In the genomic region with DNA sequence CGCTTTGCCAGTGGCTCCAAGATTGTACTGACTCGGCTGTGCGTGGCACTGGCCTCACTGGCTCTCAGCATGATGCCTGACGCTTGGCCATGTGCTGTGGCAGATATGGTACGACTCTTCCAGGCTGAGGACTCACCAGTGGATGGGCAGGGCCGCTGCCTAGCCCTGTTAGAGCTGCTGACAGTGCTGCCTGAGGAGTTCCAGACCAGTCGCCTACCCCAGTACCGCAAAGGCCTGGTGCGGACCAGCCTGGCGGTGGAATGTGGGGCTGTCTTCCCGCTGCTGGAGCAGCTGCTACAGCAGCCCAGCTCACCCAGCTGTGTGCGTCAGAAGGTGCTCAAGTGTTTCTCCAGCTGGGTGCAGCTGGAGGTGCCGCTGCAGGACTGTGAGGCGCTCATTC, we compare ENCODE assay signal across 27 cellular contexts. TPM values are rescaled to one million over a fixed set of nuclear protein-coding genes. Genes with fewer than 3 reads are reported as not detected.
A peak's percentile ranks its signal among the peaks of the same experiment; 100 is the strongest.
DNase-seq lines count a peak whose midpoint lies in the region; ATAC-seq, FAIRE-seq and TF ChIP-seq lines count a peak whose summit lies in the region.
"Had no signal": no experiment of that assay in that cellular context is flagged by ENCODE, and none has a peak within 500 bp of the region (broad histone marks: within the 10 kb centered on the region; RNA-seq: fewer than 3 reads in every experiment).

No MANE protein-coding gene starts in this region.

- H3K27ac ChIP-seq in heart left ventricle = peak overlapping the region in 6 of 12 donors; percentile 0 to 97 (median 68)
- peak overlapping the region; percentile 99 for H3K27ac ChIP-seq in angular gyrus (ENCODE audit: low read depth, low read length)
- H3K27ac ChIP-seq: A549, epithelial cell of prostate, left lung, parathyroid adenoma, sigmoid colon had no signal

- H3K36me3 Mint-ChIP-seq in activated naive CD8-positive, alpha-beta T cell treated with anti-CD3 and anti-CD28 coated beads, Interleukin-2, amount 50 U/mL, for 24 hours (ENCODE audit: low read depth) = peaks cover 13% of the 10 kb centered on the region

- no peak overlapping the region for H3K4me3 ChIP-seq in heart left ventricle
- H3K4me3 ChIP-seq in foreskin fibroblast (ENCODE audit: low read depth in 1 of 2, low read length in 2 of 2) = no peak overlapping the region
- H3K4me3 ChIP-seq: A549, left lung, sigmoid colon had no signal

- intact Hi-C loops in heart left ventricle (cut with DNase I) = loop anchor here in 2 of 10 donors (2.0 to 5.0 kb wide), 2 partner anchors 19 to 242 kb away; partner anchors contain the start of gene ST3GAL3 (in 1 of the 2)
- intact Hi-C loops in cardiac septum (cut with DNase I) = loop anchor here (5.0 kb wide), 2 partner anchors 83 to 242 kb away; partner anchors contain the start of genes SLC6A9 and ST3GAL3

- no peaks in the 10 kb centered on the region for H3K9me3 Mint-ChIP-seq in activated naive CD8-positive, alpha-beta T cell treated with anti-CD3 and anti-CD28 coated beads, Interleukin-2, amount 50 U/mL, for 24 hours
- H3K9me3 Mint-ChIP-seq: activated naive CD4-positive, alpha-beta T cell treated with anti-CD3 and anti-CD28 coated beads, Interleukin-2, amount 50 U/mL, for 72 hours; activated T-helper 17 cell treated with anti-CD3 and anti-CD28 coated beads, Interleukin-2, amount 50 U/mL, for 72 hours; CD8-positive, alpha-beta memory T cell; naive thymus-derived CD8-positive, alpha-beta T cell; WTC11 had no signal

- H3K27ac Mint-ChIP-seq in activated naive CD8-positive, alpha-beta T cell treated with anti-CD3 and anti-CD28 coated beads, Interleukin-2, amount 50 U/mL, for 24 hours = no peak overlapping the region
- H3K27ac Mint-ChIP-seq: activated T-helper 17 cell treated with anti-CD3 and anti-CD28 coated beads, Interleukin-2, amount 50 U/mL, for 72 hours; WTC11 had no signal

- H3K36me3 ChIP-seq in heart left ventricle = peaks cover 0 to 28% (median 9%) of the 10 kb centered on the region in 9 donors

- TF ChIP-seq CTCF in heart left ventricle (IDR thresholded peaks at IDR 0.05) = no peak
- TF ChIP-seq CTCF in foreskin fibroblast (IDR thresholded peaks at IDR 0.05; ENCODE audit: low read depth, low read length) = no peak

- no peak for TF ChIP-seq POLR2A in heart left ventricle (IDR thresholded peaks at IDR 0.05)

- H3K9me3 ChIP-seq in heart left ventricle = no peaks in the 10 kb centered on the region
- H3K9me3 ChIP-seq: A549, left lung, sigmoid colon had no signal

- H3K27me3 Mint-ChIP-seq in activated naive CD8-positive, alpha-beta T cell treated with anti-CD3 and anti-CD28 coated beads, Interleukin-2, amount 50 U/mL, for 24 hours = no peaks in the 10 kb centered on the region
- H3K27me3 Mint-ChIP-seq: activated T-helper 17 cell treated with anti-CD3 and anti-CD28 coated beads, Interleukin-2, amount 50 U/mL, for 72 hours; naive thymus-derived CD8-positive, alpha-beta T cell had no signal

- H3K4me1 Mint-ChIP-seq in activated naive CD8-positive, alpha-beta T cell treated with anti-CD3 and anti-CD28 coated beads, Interleukin-2, amount 50 U/mL, for 24 hours = peaks cover 40% of the 10 kb centered on the region

- peak; percentile 13 to 33 (median 23) for ATAC-seq in heart left ventricle
- no peak for ATAC-seq in GM19397 (IDR thresholded peaks at IDR 0.05; ENCODE audit: unreplicated experiment)
- ATAC-seq in activated naive CD8-positive, alpha-beta T cell treated with anti-CD3 and anti-CD28 coated beads, Interleukin-2, amount 50 U/mL, for 24 hours = no peak
- ATAC-seq: A549; activated naive CD4-positive, alpha-beta T cell treated with anti-CD3 and anti-CD28 coated beads, Interleukin-2, amount 50 U/mL, for 72 hours; activated T-helper 17 cell treated with anti-CD3 and anti-CD28 coated beads, Interleukin-2, amount 50 U/mL, for 72 hours; left lung; naive thymus-derived CD8-positive, alpha-beta T cell; WTC11 had no signal

- no peak overlapping the region for H3K4me3 Mint-ChIP-seq in activated naive CD8-positive, alpha-beta T cell treated with anti-CD3 and anti-CD28 coated beads, Interleukin-2, amount 50 U/mL, for 24 hours
- H3K4me3 Mint-ChIP-seq: activated T-helper 17 cell treated with anti-CD3 and anti-CD28 coated beads, Interleukin-2, amount 50 U/mL, for 72 hours; WTC11 had no signal

- DNase-seq in heart left ventricle = peak in 3 of 5 donors; percentile 58 to 84 (median 78)
- no peak for DNase-seq in cardiac septum (ENCODE audit: low spot score)
- peak; percentile 34 for DNase-seq in mucosa of gallbladder (ENCODE audit: low spot score)
- DNase-seq in urothelium cell line (ENCODE audit: low spot score) = no peak
- DNase-seq in activated naive CD8-positive, alpha-beta T cell treated with anti-CD3 and anti-CD28 coated beads, Interleukin-2, amount 50 U/mL, for 24 hours = no peak
- no peak for DNase-seq in foreskin fibroblast
- DNase-seq: CD8-positive, alpha-beta memory T cell; DMS153; GOT3; Kasumi-1; left lung; MV-4-11; naive thymus-derived CD8-positive, alpha-beta T cell; NCI-H146; NCI-H2171; sigmoid colon; trophoblast cell had no signal

- FAIRE-seq in urothelium cell line (lab: Jason Lieb, UNC) = peak; percentile 13
- FAIRE-seq: A549, astrocyte, G401.6 had no signal

- WGBS in heart left ventricle, 4 donors = 42 to 61% (median 54%) methylated on average over 6 to 14 of the region's 14 CpGs

- H3K27me3 ChIP-seq in heart left ventricle = no peaks in the 10 kb centered on the region
- H3K27me3 ChIP-seq: left lung, sigmoid colon had no signal

- H3K4me1 ChIP-seq in heart left ventricle = peaks cover 6 to 86% (median 57%) of the 10 kb centered on the region in 12 donors

RNA-seq across cellular contexts. Expression of gene IPO13, which starts 2.9 kb away (rescaled TPM):
- total RNA-seq in heart left ventricle (10 to 100 TPM; 51.4 to 71.0 (median 56.7) TPM), cardiac septum (60.6 TPM), mucosa of gallbladder (40.3 TPM)
- polyA plus RNA-seq in heart left ventricle = 10 to 100 TPM; 29.9 to 46.9 TPM

RNA-seq across cellular contexts. Expression of gene ARTN, which starts 16.1 kb away (rescaled TPM):
- total RNA-seq in heart left ventricle = 1 to 10 TPM in 1 of 9 donors, under 1 TPM in 2, not detected in 6; 0.14 to 1.3 (median 0.37) TPM
- under 1 TPM; 0.07 to 0.23 TPM for polyA plus RNA-seq in heart left ventricle
- 0.70 TPM for total RNA-seq in cardiac septum
- 2.1 TPM for total RNA-seq in mucosa of gallbladder
- polyA plus RNA-seq: CD8-positive, alpha-beta memory T cell; naive thymus-derived CD8-positive, alpha-beta T cell had no signal

RNA-seq across cellular contexts. Expression of gene DPH2, which starts 20.1 kb away (rescaled TPM):
- total RNA-seq in heart left ventricle (10 to 100 TPM; 13.2 to 36.7 (median 14.7) TPM), cardiac septum (15.5 TPM), mucosa of gallbladder (16.6 TPM)
- polyA plus RNA-seq in heart left ventricle = 10 to 100 TPM in 1 of 2 donors, 1 to 10 TPM in 1; 8.0 to 65.6 TPM

RNA-seq across cellular contexts. Expression of gene ATP6V0B, which starts 25.1 kb away (rescaled TPM):
- total RNA-seq in heart left ventricle = 100 to 1,000 TPM in 3 of 9 donors, 10 to 100 TPM in 6; 71.4 to 140 (median 93.2) TPM
- polyA plus RNA-seq in heart left ventricle = 100 to 1,000 TPM in 1 of 2 donors, 10 to 100 TPM in 1; 84.7 to 235 TPM
- 81.6 TPM for total RNA-seq in cardiac septum
- total RNA-seq in mucosa of gallbladder = 138 TPM

RNA-seq across cellular contexts. Expression of gene B4GALT2, which starts 29.3 kb away (rescaled TPM):
- total RNA-seq in heart left ventricle = 10 to 100 TPM; 26.8 to 65.0 (median 40.2) TPM
- polyA plus RNA-seq in heart left ventricle = 10 to 100 TPM; 29.2 to 65.7 TPM
- 44.3 TPM for total RNA-seq in cardiac septum
- 23.4 TPM for total RNA-seq in mucosa of gallbladder

Comparison
In these comparisons a context has a peak if more than half of its experiments do, and no peak if none do; other contexts are left out.
1. DNase-seq: peak in heart left ventricle (3 of 5) and mucosa of gallbladder (single experiment); none in cardiac septum (single experiment), urothelium cell line (single experiment), activated naive CD8-positive, alpha-beta T cell treated with anti-CD3 and anti-CD28 coated beads, Interleukin-2, amount 50 U/mL, for 24 hours (single experiment) and foreskin fibroblast (0 of 2).
2. ATAC-seq: peak in heart left ventricle (4 of 4); none in GM19397 (single experiment) and activated naive CD8-positive, alpha-beta T cell treated with anti-CD3 and anti-CD28 coated beads, Interleukin-2, amount 50 U/mL, for 24 hours (single experiment).